Comparison of ENCODE assay signal across 1 cellular context in the genomic region with DNA sequence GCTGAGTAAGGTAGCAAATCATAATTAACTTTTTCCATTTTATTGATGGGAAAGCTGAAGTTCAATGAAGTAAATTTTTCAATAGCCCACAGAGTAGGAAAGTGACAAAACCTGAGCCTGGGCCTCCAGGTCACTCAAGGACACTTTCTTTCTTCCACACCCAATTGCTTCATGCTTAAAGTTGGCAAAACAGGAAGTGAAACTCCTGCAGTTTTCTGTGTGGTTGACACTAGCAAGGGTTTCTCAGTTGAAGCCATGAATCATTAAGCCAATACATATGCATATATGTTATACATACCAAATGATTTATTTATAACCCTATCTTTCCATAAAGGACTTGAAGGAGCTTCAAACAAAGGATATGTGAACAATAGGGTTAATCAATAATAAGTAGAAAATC.
A peak's percentile ranks its signal among the peaks of the same experiment; 100 is the strongest.
TF ChIP-seq lines count a peak whose summit lies in the region.

No MANE protein-coding gene starts in this region.

TF ChIP-seq in GM12878, 131 proteins besides CTCF, POLR2A, EP300 and RAD21 (continued from another document):
- TF ChIP-seq TBL1XR1 (IDR thresholded peaks at IDR 0.05; ENCODE audit: low read depth, low read length) (0 out of 2 replicates have a peak, but pooled peaks have one; percentile 26), RCOR1 (conservative IDR thresholded peaks at IDR 0.05; ENCODE audit: low read depth, low read length) (0 out of 2 replicates have a peak, but pooled peaks have one; percentile 69), DPF2 (IDR thresholded peaks at IDR 0.05) (peak; percentile 92), NRF1 (conservative IDR thresholded peaks at IDR 0.05; ENCODE audit: low read depth, low read length) (no peak), ETV6 (conservative IDR thresholded peaks at IDR 0.05 in 1 of 2, IDR thresholded peaks at IDR 0.05 in 1 of 2; ENCODE audit: borderline replicate concordance in 1 of 2, low read depth in 1 of 2) (peak in 1 of 2 experiments; percentile 69; a peak in 2 of 4 replicates), HDGF (IDR thresholded peaks at IDR 0.05) (no peak), NR2F1 (conservative IDR thresholded peaks at IDR 0.05) (peak; percentile 55), ESRRA (IDR thresholded peaks at IDR 0.05; ENCODE audit: low read length) (peak; percentile 87; the same call in 1 of the 2 replicates), SIX5 (IDR thresholded peaks at IDR 0.05; ENCODE audit: low read depth, low read length, severe bottlenecking) (no peak), IRF5 (IDR thresholded peaks at IDR 0.05; ENCODE audit: borderline replicate concordance) (no peak), PAX8 (IDR thresholded peaks at IDR 0.05) (no peak), MEF2B (IDR thresholded peaks at IDR 0.05; ENCODE audit: partially characterized antibody, poor library complexity, severe bottlenecking) (peak; percentile 24), MTA2 (IDR thresholded peaks at IDR 0.05; ENCODE audit: low read depth) (peak; percentile 77)
- TF ChIP-seq, protein P1, sequence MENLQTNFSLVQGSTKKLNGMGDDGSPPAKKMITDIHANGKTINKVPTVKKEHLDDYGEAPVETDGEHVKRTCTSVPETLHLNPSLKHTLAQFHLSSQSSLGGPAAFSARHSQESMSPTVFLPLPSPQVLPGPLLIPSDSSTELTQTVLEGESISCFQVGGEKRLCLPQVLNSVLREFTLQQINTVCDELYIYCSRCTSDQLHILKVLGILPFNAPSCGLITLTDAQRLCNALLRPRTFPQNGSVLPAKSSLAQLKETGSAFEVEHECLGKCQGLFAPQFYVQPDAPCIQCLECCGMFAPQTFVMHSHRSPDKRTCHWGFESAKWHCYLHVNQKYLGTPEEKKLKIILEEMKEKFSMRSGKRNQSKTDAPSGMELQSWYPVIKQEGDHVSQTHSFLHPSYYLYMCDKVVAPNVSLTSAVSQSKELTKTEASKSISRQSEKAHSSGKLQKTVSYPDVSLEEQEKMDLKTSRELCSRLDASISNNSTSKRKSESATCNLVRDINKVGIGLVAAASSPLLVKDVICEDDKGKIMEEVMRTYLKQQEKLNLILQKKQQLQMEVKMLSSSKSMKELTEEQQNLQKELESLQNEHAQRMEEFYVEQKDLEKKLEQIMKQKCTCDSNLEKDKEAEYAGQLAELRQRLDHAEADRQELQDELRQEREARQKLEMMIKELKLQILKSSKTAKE (IDR thresholded peaks at IDR 0.05; ENCODE audit: low read depth, poor library complexity, severe bottlenecking), result peak; percentile 23
TF ChIP-seq in GM12878: peak in this region for 20.
